ENCODE assay signal across 23 cellular contexts in genomic region chr4:181376058-181376457, GRCh38.
A peak's percentile ranks its signal among the peaks of the same experiment; 100 is the strongest.
DNase-seq lines count a peak whose midpoint lies in the region; ATAC-seq, FAIRE-seq and TF ChIP-seq lines count a peak whose summit lies in the region.
"Had no signal": no experiment of that assay in that cellular context is flagged by ENCODE, and none has a peak within 500 bp of the region (broad histone marks: within the 10 kb centered on the region; RNA-seq: fewer than 3 reads in every experiment).

No MANE protein-coding gene starts in this region.

- no peaks in the 10 kb centered on the region for H3K9me3 ChIP-seq in kidney (ENCODE audit: control insufficient read depth in 1 of 2, low read length in 2 of 2)
- H3K9me3 ChIP-seq: Caco-2, HAP-1 had no signal

- no peak for ATAC-seq in GM19452 (IDR thresholded peaks at IDR 0.05; ENCODE audit: unreplicated experiment)
- ATAC-seq: CD8-positive, alpha-beta T cell had no signal

- no peak overlapping the region for H3K9ac ChIP-seq in kidney (ENCODE audit: low read length in 2 of 2)
- H3K9ac ChIP-seq: BLaER1 had no signal

- H3K4me1 ChIP-seq in kidney (ENCODE audit: control insufficient read depth in 1 of 2, insufficient read depth in 1 of 2, low read depth in 1 of 2, low read length in 2 of 2) = no peaks in the 10 kb centered on the region
- H3K4me1 ChIP-seq: BLaER1, Caco-2 had no signal

- TF ChIP-seq CTCF in D721Med (IDR thresholded peaks at IDR 0.05; ENCODE audit: insufficient read depth, missing control alignments) (no peak), kidney (IDR thresholded peaks at IDR 0.05; ENCODE audit: borderline replicate concordance, extremely low read depth, insufficient read depth) (no peak)

- H3K27ac ChIP-seq in kidney (ENCODE audit: low read depth in 2 of 2, low read length in 2 of 2) = no peak overlapping the region
- H3K27ac ChIP-seq: 22Rv1, BLaER1, C4-2B had no signal

- peak; percentile 56 for FAIRE-seq in D721Med (lab: Jason Lieb, UNC)
- no peak for FAIRE-seq in kidney (lab: Jason Lieb, UNC)
- FAIRE-seq: A204.1, GM12891, GM18507, H54 had no signal

- peak; percentile 16 for DNase-seq in NCI-H2107 (lab: John Stamatoyannopoulos, UW)
- DNase-seq in NCI-H2107 treated with DMSO at 0.1 percent for 48 hours (lab: John Stamatoyannopoulos, UW; ENCODE audit: unreplicated experiment) = no peak
- no peak for DNase-seq in D721Med (ENCODE audit: insufficient read length, low spot score)
- peak; percentile 92 for DNase-seq in NCI-H69 (lab: John Stamatoyannopoulos, UW)
- peak; percentile 26 for DNase-seq in kidney
- no peak for DNase-seq in effector CD4-positive, alpha-beta T cell
- DNase-seq in RPMI8226 = no peak
- DNase-seq: Caco-2; CD4-positive, CD25-positive, alpha-beta regulatory T cell; CD8-positive, alpha-beta T cell; DMS 273 treated with DMSO at 0.1 percent for 48 hours; DMS79; GF-D8; GOT3 had no signal

- no peaks in the 10 kb centered on the region for H3K36me3 ChIP-seq in kidney (ENCODE audit: control insufficient read depth in 1 of 2, insufficient read depth in 2 of 2, low read length in 2 of 2)
- H3K36me3 ChIP-seq: BLaER1, HAP-1 had no signal

- intact Hi-C loops in kidney (cut with DNase I) = no loop called here

- no peak overlapping the region for H3K4me3 ChIP-seq in kidney (ENCODE audit: low read length in 2 of 2)
- H3K4me3 ChIP-seq: BLaER1, HAP-1 had no signal

Comparison
In these comparisons a context has a peak if more than half of its experiments do, and no peak if none do; other contexts are left out.
1. DNase-seq: peak in NCI-H2107 (single experiment), NCI-H69 (single experiment) and kidney (single experiment); none in NCI-H2107 treated with DMSO at 0.1 percent for 48 hours (single experiment), D721Med (single experiment), effector CD4-positive, alpha-beta T cell (single experiment) and RPMI8226 (single experiment).